In the genomic region with DNA sequence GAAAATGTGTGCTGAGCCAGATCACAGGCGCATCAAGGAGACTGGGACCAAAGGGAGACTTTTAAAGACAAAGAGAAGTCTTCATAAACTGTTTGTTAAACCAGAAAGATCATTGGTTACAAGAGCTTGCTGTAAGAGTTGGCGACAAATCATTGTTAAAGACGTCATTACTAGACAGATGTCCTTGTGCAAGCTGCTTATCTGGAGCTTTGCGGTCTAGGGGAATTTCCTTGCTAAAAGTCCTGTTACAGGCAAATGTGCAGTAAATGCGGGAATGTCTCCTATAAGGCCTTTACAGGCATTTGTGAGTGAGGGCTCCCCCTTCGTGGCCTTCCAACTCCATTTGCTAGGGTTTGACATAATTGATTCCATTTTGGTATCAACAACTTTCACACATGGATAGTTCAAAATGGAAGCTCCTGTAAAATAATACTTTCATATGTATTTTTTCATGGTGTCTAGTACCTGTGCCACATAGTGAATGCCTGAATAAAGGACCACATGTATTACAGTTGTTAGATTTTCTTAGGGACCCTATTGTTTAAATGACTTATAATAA, we compare ENCODE assay signal across 25 cellular contexts.
A peak's percentile ranks its signal among the peaks of the same experiment; 100 is the strongest.
DNase-seq lines count a peak whose midpoint lies in the region; ATAC-seq and TF ChIP-seq lines count a peak whose summit lies in the region.
"Had no signal": no experiment of that assay in that cellular context is flagged by ENCODE, and none has a peak within 500 bp of the region (broad histone marks: within the 10 kb centered on the region; RNA-seq: fewer than 3 reads in every experiment).

No MANE protein-coding gene starts in this region.

- no peaks in the 10 kb centered on the region for H3K36me3 ChIP-seq in body of pancreas (replicated peaks in 1 of 2; ENCODE audit: insufficient read depth in 1 of 2, low read depth in 2 of 2)
- H3K36me3 ChIP-seq in CD8-positive, alpha-beta memory T cell (ENCODE audit: insufficient read depth, low read length) = no peaks in the 10 kb centered on the region
- H3K36me3 ChIP-seq: ascending aorta, prostate gland had no signal

- H3K9me3 Mint-ChIP-seq in activated naive CD8-positive, alpha-beta T cell treated with anti-CD3 and anti-CD28 coated beads, Interleukin-2, amount 50 U/mL, for 24 hours = no peaks in the 10 kb centered on the region
- peaks cover 5% of the 10 kb centered on the region for H3K9me3 Mint-ChIP-seq in activated naive CD8-positive, alpha-beta T cell treated with anti-CD3 and anti-CD28 coated beads for 36 hours
- no peaks in the 10 kb centered on the region for H3K9me3 Mint-ChIP-seq in stimulated activated memory B cell treated with anti-CD40 and anti-IgM and Interleukin-4, amounts not matched to agents 10 μg/mL and 1 μg/mL and 100 μg/mL, for 72 hours
- H3K9me3 Mint-ChIP-seq in CD8-positive, alpha-beta memory T cell = peaks cover 0 to 2% (median 0%) of the 10 kb centered on the region in 5 donors
- H3K9me3 Mint-ChIP-seq: CD4-positive, alpha-beta T cell; HFFc6 had no signal

- no peaks in the 10 kb centered on the region for H3K27me3 ChIP-seq in body of pancreas
- no peaks in the 10 kb centered on the region for H3K27me3 ChIP-seq in CD8-positive, alpha-beta memory T cell (ENCODE audit: insufficient read depth, low read length, poor library complexity, severe bottlenecking)
- H3K27me3 ChIP-seq: ascending aorta had no signal

- no peaks in the 10 kb centered on the region for H3K27me3 Mint-ChIP-seq in activated naive CD8-positive, alpha-beta T cell treated with anti-CD3 and anti-CD28 coated beads, Interleukin-2, amount 50 U/mL, for 24 hours
- no peaks in the 10 kb centered on the region for H3K27me3 Mint-ChIP-seq in activated naive CD8-positive, alpha-beta T cell treated with anti-CD3 and anti-CD28 coated beads for 36 hours
- H3K27me3 Mint-ChIP-seq in stimulated activated memory B cell treated with anti-CD40 and anti-IgM and Interleukin-4, amounts not matched to agents 10 μg/mL and 1 μg/mL and 100 μg/mL, for 72 hours = no peaks in the 10 kb centered on the region
- H3K27me3 Mint-ChIP-seq in CD8-positive, alpha-beta memory T cell = no peaks in the 10 kb centered on the region
- H3K27me3 Mint-ChIP-seq: CD4-positive, alpha-beta T cell had no signal

- no peak for ATAC-seq in activated naive CD8-positive, alpha-beta T cell treated with anti-CD3 and anti-CD28 coated beads, Interleukin-2, amount 50 U/mL, for 24 hours
- peak; percentile 85 for ATAC-seq in body of pancreas
- no peak for ATAC-seq in stimulated activated memory B cell treated with anti-CD40 and anti-IgM and Interleukin-4, amounts not matched to agents 10 μg/mL and 1 μg/mL and 100 μg/mL, for 72 hours
- ATAC-seq: activated T-cell treated with anti-CD3 and anti-CD28 coated beads, Interleukin-2, amount 50 U/mL, for 72 hours; stimulated activated naive CD8-positive, alpha-beta T cell treated with anti-CD3 and anti-CD28 coated beads, Interleukin-15, Interleukin-2, amounts not matched to agents 100 U/mL and 50 U/mL, for 24 hours had no signal

- H3K4me1 Mint-ChIP-seq in activated naive CD8-positive, alpha-beta T cell treated with anti-CD3 and anti-CD28 coated beads, Interleukin-2, amount 50 U/mL, for 24 hours = peaks cover 11% of the 10 kb centered on the region
- peaks cover 7% of the 10 kb centered on the region for H3K4me1 Mint-ChIP-seq in activated naive CD8-positive, alpha-beta T cell treated with anti-CD3 and anti-CD28 coated beads for 36 hours
- H3K4me1 Mint-ChIP-seq in stimulated activated memory B cell treated with anti-CD40 and anti-IgM and Interleukin-4, amounts not matched to agents 10 μg/mL and 1 μg/mL and 100 μg/mL, for 72 hours = peaks cover 16% of the 10 kb centered on the region
- H3K4me1 Mint-ChIP-seq in CD8-positive, alpha-beta memory T cell = peaks cover 49 to 69% (median 64%) of the 10 kb centered on the region in 3 donors

- no peak for TF ChIP-seq POLR2A in body of pancreas (IDR thresholded peaks at IDR 0.05)

- H3K4me1 ChIP-seq in body of pancreas = peaks cover 53% of the 10 kb centered on the region
- no peaks in the 10 kb centered on the region for H3K4me1 ChIP-seq in CD8-positive, alpha-beta memory T cell (ENCODE audit: insufficient read depth, low read length)
- H3K4me1 ChIP-seq: ascending aorta, prostate gland had no signal

- no peak overlapping the region for H3K4me3 Mint-ChIP-seq in activated naive CD8-positive, alpha-beta T cell treated with anti-CD3 and anti-CD28 coated beads, Interleukin-2, amount 50 U/mL, for 24 hours
- H3K4me3 Mint-ChIP-seq in activated naive CD8-positive, alpha-beta T cell treated with anti-CD3 and anti-CD28 coated beads for 36 hours = no peak overlapping the region
- no peak overlapping the region for H3K4me3 Mint-ChIP-seq in stimulated activated memory B cell treated with anti-CD40 and anti-IgM and Interleukin-4, amounts not matched to agents 10 μg/mL and 1 μg/mL and 100 μg/mL, for 72 hours
- H3K4me3 Mint-ChIP-seq in CD8-positive, alpha-beta memory T cell = no peak overlapping the region
- H3K4me3 Mint-ChIP-seq: activated naive CD4-positive, alpha-beta T cell treated with anti-CD3 and anti-CD28 coated beads for 36 hours; activated T-cell treated with anti-CD3 and anti-CD28 coated beads, Interleukin-2, amount 50 U/mL, for 72 hours; CD4-positive, alpha-beta T cell; HFFc6 had no signal

- WGBS in body of pancreas, 2 donors = 38 to 43% methylated on average over 6 of the region's 6 CpGs

- peak overlapping the region; percentile 60 to 77 (median 68) for H3K27ac ChIP-seq in body of pancreas
- H3K27ac ChIP-seq in CD8-positive, alpha-beta memory T cell (ENCODE audit: low read depth, low read length) = no peak overlapping the region
- H3K27ac ChIP-seq: ascending aorta, PC-9, prostate gland had no signal

- DNase-seq in activated naive CD8-positive, alpha-beta T cell treated with anti-CD3 and anti-CD28 coated beads, Interleukin-2, amount 50 U/mL, for 24 hours = no peak
- DNase-seq in activated naive CD8-positive, alpha-beta T cell treated with anti-CD3 and anti-CD28 coated beads for 36 hours = no peak
- DNase-seq in body of pancreas (peak in 3 of 4 donors; percentile 15 to 60 (median 22)), islet precursor cell (peak; percentile 63), NCI-H2107 treated with DMSO at 0.1 percent for 48 hours (lab: John Stamatoyannopoulos, UW; ENCODE audit: unreplicated experiment) (no peak), NCI-H748 (lab: John Stamatoyannopoulos, UW; ENCODE audit: unreplicated experiment) (no peak)
- DNase-seq in CD8-positive, alpha-beta memory T cell = no peak
- DNase-seq: 8988T; activated naive CD4-positive, alpha-beta T cell treated with anti-CD3 and anti-CD28 coated beads for 36 hours; activated T-cell treated with anti-CD3 and anti-CD28 coated beads, Interleukin-2, amount 50 U/mL, for 72 hours; CD4-positive, alpha-beta T cell; DMS 273 treated with DMSO at 0.1 percent for 48 hours; EL; HFFc6; NCI-H146; NCI-H2107; NCI-H446; PC-9; Right ventricle myocardium superior; stimulated activated naive CD8-positive, alpha-beta T cell treated with anti-CD3 and anti-CD28 coated beads, Interleukin-15, Interleukin-2, amounts not matched to agents 100 U/mL and 50 U/mL, for 24 hours; T1000 had no signal

- no peak for TF ChIP-seq CTCF in body of pancreas (IDR thresholded peaks at IDR 0.05)

- H3K4me3 ChIP-seq in body of pancreas = no peak overlapping the region
- H3K4me3 ChIP-seq in CD8-positive, alpha-beta memory T cell (ENCODE audit: low read length) = no peak overlapping the region
- H3K4me3 ChIP-seq: ascending aorta, lung, PC-9, prostate gland had no signal

- H3K36me3 Mint-ChIP-seq in activated naive CD8-positive, alpha-beta T cell treated with anti-CD3 and anti-CD28 coated beads, Interleukin-2, amount 50 U/mL, for 24 hours (ENCODE audit: low read depth) = peaks cover 16% of the 10 kb centered on the region
- H3K36me3 Mint-ChIP-seq in activated naive CD8-positive, alpha-beta T cell treated with anti-CD3 and anti-CD28 coated beads for 36 hours = peaks cover 15% of the 10 kb centered on the region
- H3K36me3 Mint-ChIP-seq in stimulated activated memory B cell treated with anti-CD40 and anti-IgM and Interleukin-4, amounts not matched to agents 10 μg/mL and 1 μg/mL and 100 μg/mL, for 72 hours = peaks cover 28% of the 10 kb centered on the region
- H3K36me3 Mint-ChIP-seq in CD8-positive, alpha-beta memory T cell = peaks cover 5 to 24% (median 21%) of the 10 kb centered on the region in 3 donors

- POLR2A ChIA-PET in CD8-positive, alpha-beta memory T cell (lab: Charles Lee) = interaction anchor here (0.5 kb wide), 1 partner anchor 12 kb away, joined by 3 read pairs; no protein-coding TSS in a partner anchor

- intact Hi-C loops in body of pancreas (cut with DNase I) = no loop called here

- peak overlapping the region; percentile 19 for H3K27ac Mint-ChIP-seq in activated naive CD8-positive, alpha-beta T cell treated with anti-CD3 and anti-CD28 coated beads, Interleukin-2, amount 50 U/mL, for 24 hours
- H3K27ac Mint-ChIP-seq in activated naive CD8-positive, alpha-beta T cell treated with anti-CD3 and anti-CD28 coated beads for 36 hours = no peak overlapping the region
- H3K27ac Mint-ChIP-seq in stimulated activated memory B cell treated with anti-CD40 and anti-IgM and Interleukin-4, amounts not matched to agents 10 μg/mL and 1 μg/mL and 100 μg/mL, for 72 hours = peak overlapping the region; percentile 7
- H3K27ac Mint-ChIP-seq in CD8-positive, alpha-beta memory T cell = peak overlapping the region in 1 of 8 donors; percentile 22
- H3K27ac Mint-ChIP-seq: activated naive CD4-positive, alpha-beta T cell treated with anti-CD3 and anti-CD28 coated beads for 36 hours; activated T-cell treated with anti-CD3 and anti-CD28 coated beads, Interleukin-2, amount 50 U/mL, for 72 hours; CD4-positive, alpha-beta T cell; HFFc6 had no signal

- CTCF ChIA-PET in CD8-positive, alpha-beta memory T cell (lab: Charles Lee) = interaction anchor here (0.6 kb wide), 1 partner anchor 10 kb away, joined by 4 read pairs; no protein-coding TSS in a partner anchor

- H3K9me3 ChIP-seq in body of pancreas = no peaks in the 10 kb centered on the region
- no peaks in the 10 kb centered on the region for H3K9me3 ChIP-seq in CD8-positive, alpha-beta memory T cell (ENCODE audit: low read length)
- H3K9me3 ChIP-seq: ascending aorta, prostate gland had no signal

Comparison
In these comparisons a context has a peak if more than half of its experiments do, and no peak if none do; other contexts are left out.
1. DNase-seq: peak in body of pancreas (3 of 4) and islet precursor cell (single experiment); none in activated naive CD8-positive, alpha-beta T cell treated with anti-CD3 and anti-CD28 coated beads, Interleukin-2, amount 50 U/mL, for 24 hours (single experiment), activated naive CD8-positive, alpha-beta T cell treated with anti-CD3 and anti-CD28 coated beads for 36 hours (single experiment), NCI-H2107 treated with DMSO at 0.1 percent for 48 hours (single experiment), NCI-H748 (single experiment) and CD8-positive, alpha-beta memory T cell (0 of 5).